In the genomic region with DNA sequence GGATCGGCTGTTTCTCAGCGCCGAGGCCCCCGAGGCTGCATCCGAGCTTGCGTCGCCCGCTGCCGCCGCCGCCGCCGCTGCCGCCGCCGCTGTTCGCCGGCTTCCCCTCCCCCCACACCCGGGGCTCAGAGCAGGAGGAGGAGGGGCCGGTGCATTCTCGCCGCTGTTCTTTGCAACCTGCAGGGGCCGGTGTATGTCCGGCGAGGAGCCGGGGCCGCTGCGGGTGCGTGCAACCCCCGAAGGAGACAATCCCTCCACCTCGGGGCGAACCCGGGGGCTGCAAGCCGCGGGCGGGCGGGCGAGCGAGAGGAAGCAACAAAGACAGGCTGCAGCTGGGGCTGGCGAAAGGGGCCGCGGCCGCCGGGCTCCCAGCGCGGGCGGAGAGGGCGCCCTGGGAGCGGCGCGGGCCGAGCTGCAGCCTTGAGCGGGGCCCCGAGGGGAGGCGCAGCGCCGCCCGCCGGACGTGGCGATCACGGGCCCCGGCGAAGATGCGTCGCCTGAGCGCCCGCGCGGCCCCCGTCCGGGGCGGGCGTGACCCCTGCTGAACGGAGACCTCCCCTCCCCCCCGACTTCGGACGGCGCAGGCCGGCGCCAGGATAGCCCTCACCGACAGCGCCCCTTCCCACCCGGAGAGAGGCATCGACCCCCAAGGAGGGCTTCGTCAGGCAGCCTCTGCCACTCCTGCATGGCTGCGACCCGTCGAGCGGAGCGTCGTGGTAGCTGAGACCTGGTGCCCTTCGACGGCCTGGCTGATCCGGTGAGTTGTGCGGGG, we compare ENCODE assay signal across 8 cellular contexts.
DNase-seq lines count a peak whose midpoint lies in the region; ATAC-seq and TF ChIP-seq lines count a peak whose summit lies in the region.

No MANE protein-coding gene starts in this region.

- peak; percentile 6 for TF ChIP-seq CTCF in astrocyte of the cerebellum (IDR thresholded peaks at IDR 0.05; ENCODE audit: low read depth, low read length, missing control alignments)

- ATAC-seq in GM21381 (IDR thresholded peaks at IDR 0.05; ENCODE audit: unreplicated experiment), result peak; percentile 25
- no peak for ATAC-seq in GM18519 (IDR thresholded peaks at IDR 0.05; ENCODE audit: low FRiP score, unreplicated experiment)

- peak overlapping the region; percentile 41 for H3K4me3 ChIP-seq in astrocyte of the cerebellum (ENCODE audit: low read depth, low read length)

- H3K4me3 Mint-ChIP-seq in T-helper 1 cell treated with Interleukin-12 subunit alpha and Interleukin-12 subunit beta and Interleukin-4 antibody, amounts not matched to agents 30 μg/mL and 1 μg/mL, for 36 hours, result peak overlapping the region; percentile 61

- DNase-seq in CMK (ENCODE audit: low read depth), result peak; percentile 29
- DNase-seq in KBM-7, result peak; percentile 68
- DNase-seq in astrocyte of the cerebellum (ENCODE audit: low read depth), result no peak
- DNase-seq in iPS-NIHi7 (ENCODE audit: extremely low spot score), result peak; percentile 74
- DNase-seq in stimulated activated CD4-positive, alpha-beta T cell treated with anti-CD3 and anti-CD28 coated beads, Interleukin-12 subunit alpha, Interleukin-12 subunit beta, amount 100 ng/mL, for 4 hours, result peak; percentile 61

- H3K9me3 Mint-ChIP-seq in T-helper 1 cell treated with Interleukin-12 subunit alpha and Interleukin-12 subunit beta and Interleukin-4 antibody, amounts not matched to agents 30 μg/mL and 1 μg/mL, for 36 hours, result no peaks in the 10 kb centered on the region

- no peak overlapping the region for H3K27ac Mint-ChIP-seq in T-helper 1 cell treated with Interleukin-12 subunit alpha and Interleukin-12 subunit beta and Interleukin-4 antibody, amounts not matched to agents 30 μg/mL and 1 μg/mL, for 36 hours

- no peaks in the 10 kb centered on the region for H3K4me1 Mint-ChIP-seq in T-helper 1 cell treated with Interleukin-12 subunit alpha and Interleukin-12 subunit beta and Interleukin-4 antibody, amounts not matched to agents 30 μg/mL and 1 μg/mL, for 36 hours (ENCODE audit: low read depth)

- H3K27me3 Mint-ChIP-seq in T-helper 1 cell treated with Interleukin-12 subunit alpha and Interleukin-12 subunit beta and Interleukin-4 antibody, amounts not matched to agents 30 μg/mL and 1 μg/mL, for 36 hours (ENCODE audit: low read depth), result peaks cover 73% of the 10 kb centered on the region

- in situ Hi-C loops in KBM-7 (cut with MboI; ENCODE audit: low pct_unique_long_range_greater_than_20kb, low sequenced_read_pairs) (no loop called here), astrocyte of the cerebellum (cut with HindIII; ENCODE audit: low sequenced_read_pairs) (no loop called here)

- no peaks in the 10 kb centered on the region for H3K36me3 Mint-ChIP-seq in T-helper 1 cell treated with Interleukin-12 subunit alpha and Interleukin-12 subunit beta and Interleukin-4 antibody, amounts not matched to agents 30 μg/mL and 1 μg/mL, for 36 hours (ENCODE audit: low read depth)
